Comparison of ENCODE assay signal across 19 cellular contexts in genomic region chr7:111011500-111011899, GRCh38.
A peak's percentile ranks its signal among the peaks of the same experiment; 100 is the strongest.
DNase-seq lines count a peak whose midpoint lies in the region; ATAC-seq and TF ChIP-seq lines count a peak whose summit lies in the region.
"Had no signal": no experiment of that assay in that cellular context is flagged by ENCODE, and none has a peak within 500 bp of the region (broad histone marks: within the 10 kb centered on the region; RNA-seq: fewer than 3 reads in every experiment).

No MANE protein-coding gene starts in this region.

- H3K4me3 Mint-ChIP-seq in CD8-positive, alpha-beta memory T cell, result peak overlapping the region; percentile 35 to 76 (median 47)
- peak overlapping the region; percentile 85 for H3K4me3 Mint-ChIP-seq in T-helper 2 cell treated with Interferon-gamma antibody and Interleukin-4, amounts not matched to agents 5 μg/mL and 100 μg/mL, for 36 hours
- H3K4me3 Mint-ChIP-seq in central memory CD8-positive, alpha-beta T cell, result peak overlapping the region; percentile 22
- H3K4me3 Mint-ChIP-seq: CD14-positive monocyte had no signal

- H3K9me3 Mint-ChIP-seq in CD8-positive, alpha-beta memory T cell, result no peaks in the 10 kb centered on the region
- H3K9me3 Mint-ChIP-seq in T-helper 2 cell treated with Interferon-gamma antibody and Interleukin-4, amounts not matched to agents 5 μg/mL and 100 μg/mL, for 36 hours, result no peaks in the 10 kb centered on the region
- H3K9me3 Mint-ChIP-seq in central memory CD8-positive, alpha-beta T cell, result no peaks in the 10 kb centered on the region
- H3K9me3 Mint-ChIP-seq: CD14-positive monocyte had no signal

- CTCF ChIA-PET in CD8-positive, alpha-beta memory T cell (lab: Charles Lee), result no interaction called here

- POLR2A ChIA-PET in CD8-positive, alpha-beta memory T cell (lab: Charles Lee), result interaction anchor here (0.5 kb wide), 1 partner anchor 80 kb away, joined by 5 read pairs; no protein-coding TSS in a partner anchor

- no peak for TF ChIP-seq POLR2A in lower leg skin (IDR thresholded peaks at IDR 0.05)

- no peaks in the 10 kb centered on the region for H3K36me3 Mint-ChIP-seq in CD8-positive, alpha-beta memory T cell
- peaks cover 1% of the 10 kb centered on the region for H3K36me3 Mint-ChIP-seq in T-helper 2 cell treated with Interferon-gamma antibody and Interleukin-4, amounts not matched to agents 5 μg/mL and 100 μg/mL, for 36 hours (ENCODE audit: low read depth)
- H3K36me3 Mint-ChIP-seq in central memory CD8-positive, alpha-beta T cell (ENCODE audit: insufficient read depth), result peaks cover 2% of the 10 kb centered on the region
- H3K36me3 Mint-ChIP-seq: CD14-positive monocyte had no signal

- H3K27me3 ChIP-seq in CD8-positive, alpha-beta memory T cell (ENCODE audit: insufficient read depth, low read length, poor library complexity, severe bottlenecking), result no peaks in the 10 kb centered on the region
- H3K27me3 ChIP-seq: left lung, upper lobe of left lung had no signal

- WGBS in lower leg skin, 2 donors, result 85 to 87% methylated on average over 3 of the region's 3 CpGs

- H3K4me3 ChIP-seq in CD8-positive, alpha-beta memory T cell (ENCODE audit: low read length), result no peak overlapping the region
- H3K4me3 ChIP-seq in lower leg skin (ENCODE audit: low read depth, poor library complexity, severe bottlenecking), result no peak overlapping the region
- H3K4me3 ChIP-seq: left lung, mucosa of descending colon, upper lobe of left lung had no signal

- H3K27ac ChIP-seq in CD8-positive, alpha-beta memory T cell (ENCODE audit: low read depth, low read length), result no peak overlapping the region
- H3K27ac ChIP-seq: left lung, upper lobe of left lung had no signal

- peaks cover 72% of the 10 kb centered on the region for H3K4me1 ChIP-seq in CD8-positive, alpha-beta memory T cell (ENCODE audit: insufficient read depth, low read length)

- no peaks in the 10 kb centered on the region for H3K27me3 Mint-ChIP-seq in CD8-positive, alpha-beta memory T cell
- no peaks in the 10 kb centered on the region for H3K27me3 Mint-ChIP-seq in T-helper 2 cell treated with Interferon-gamma antibody and Interleukin-4, amounts not matched to agents 5 μg/mL and 100 μg/mL, for 36 hours (ENCODE audit: low read depth)
- no peaks in the 10 kb centered on the region for H3K27me3 Mint-ChIP-seq in central memory CD8-positive, alpha-beta T cell

- no peak for ATAC-seq in central memory CD8-positive, alpha-beta T cell (replicated peaks; ENCODE audit: extremely low read depth, poor library complexity, severe bottlenecking)
- ATAC-seq: left lung, mucosa of descending colon, right cardiac atrium, SK-N-SH treated with all-trans-retinoic acid at 6 μM for 48 hours had no signal

- H3K4me1 Mint-ChIP-seq in CD8-positive, alpha-beta memory T cell, result peaks cover 40 to 63% (median 61%) of the 10 kb centered on the region in 3 donors
- H3K4me1 Mint-ChIP-seq in T-helper 2 cell treated with Interferon-gamma antibody and Interleukin-4, amounts not matched to agents 5 μg/mL and 100 μg/mL, for 36 hours (ENCODE audit: low read depth), result peaks cover 57% of the 10 kb centered on the region
- H3K4me1 Mint-ChIP-seq in central memory CD8-positive, alpha-beta T cell, result peaks cover 27% of the 10 kb centered on the region

- DNase-seq in activated CD4-positive, alpha-beta T cell treated with anti-CD3 and anti-CD28 coated beads for 48 hours, result peak; percentile 44
- DNase-seq in activated CD4-positive, alpha-beta T cell treated with anti-CD3 and anti-CD28 coated beads for 1 hour, result no peak
- DNase-seq in CD8-positive, alpha-beta memory T cell, result no peak
- peak; percentile 56 for DNase-seq in T-helper 2 cell treated with Interferon-gamma antibody and Interleukin-4, amounts not matched to agents 5 μg/mL and 100 μg/mL, for 36 hours (ENCODE audit: low spot score)
- DNase-seq in central memory CD8-positive, alpha-beta T cell (ENCODE audit: low spot score in 2 of 2), result no peak
- DNase-seq in lower leg skin (ENCODE audit: low spot score in 2 of 2) (no peak), hypothalamus (lab: John Stamatoyannopoulos, UW) (no peak), NCI-H1092 (lab: John Stamatoyannopoulos, UW) (no peak)
- DNase-seq: KG1; left lung; mucosa of descending colon; NCI-H1105 treated with DMSO at 0.1 percent for 48 hours; NCI-H82; right cardiac atrium; stimulated activated CD4-positive, alpha-beta T cell treated with anti-CD3 and anti-CD28 coated beads, Interleukin-4, amount 100 ng/mL, for 1 hour; stimulated activated CD8-positive, alpha-beta memory T cell treated with anti-CD3 and anti-CD28 coated beads, Interleukin-4, amount 100 ng/mL, for 48 hours; upper lobe of left lung had no signal

- no peaks in the 10 kb centered on the region for H3K9me3 ChIP-seq in CD8-positive, alpha-beta memory T cell (ENCODE audit: low read length)
- H3K9me3 ChIP-seq: left lung, mucosa of descending colon, upper lobe of left lung had no signal

- H3K36me3 ChIP-seq in CD8-positive, alpha-beta memory T cell (ENCODE audit: insufficient read depth, low read length), result no peaks in the 10 kb centered on the region
- H3K36me3 ChIP-seq: left lung, upper lobe of left lung had no signal

- no peak for TF ChIP-seq CTCF in lower leg skin (IDR thresholded peaks at IDR 0.05)

- H3K27ac Mint-ChIP-seq in CD8-positive, alpha-beta memory T cell, result peak overlapping the region in 7 of 8 donors; percentile 60 to 88 (median 80)
- H3K27ac Mint-ChIP-seq in T-helper 2 cell treated with Interferon-gamma antibody and Interleukin-4, amounts not matched to agents 5 μg/mL and 100 μg/mL, for 36 hours, result peak overlapping the region; percentile 92
- peak overlapping the region; percentile 37 for H3K27ac Mint-ChIP-seq in central memory CD8-positive, alpha-beta T cell (ENCODE audit: low read depth)
- H3K27ac Mint-ChIP-seq: CD14-positive monocyte had no signal

- intact Hi-C loops in lower leg skin (cut with DNase I; ENCODE audit: low total_unique reads), result no loop called here

Comparison
In these comparisons a context has a peak if more than half of its experiments do, and no peak if none do; other contexts are left out.
1. DNase-seq: peak in activated CD4-positive, alpha-beta T cell treated with anti-CD3 and anti-CD28 coated beads for 48 hours (single experiment) and T-helper 2 cell treated with Interferon-gamma antibody and Interleukin-4, amounts not matched to agents 5 μg/mL and 100 μg/mL, for 36 hours (single experiment); none in activated CD4-positive, alpha-beta T cell treated with anti-CD3 and anti-CD28 coated beads for 1 hour (single experiment), CD8-positive, alpha-beta memory T cell (0 of 5), central memory CD8-positive, alpha-beta T cell (0 of 2), lower leg skin (0 of 2), hypothalamus (0 of 51) and NCI-H1092 (single experiment).
2. H3K27ac Mint-ChIP-seq: peak in every context shown above with its lines; median percentile 92 in T-helper 2 cell treated with Interferon-gamma antibody and Interleukin-4, amounts not matched to agents 5 μg/mL and 100 μg/mL, for 36 hours; 80 in CD8-positive, alpha-beta memory T cell; 37 in central memory CD8-positive, alpha-beta T cell.
3. H3K4me3 Mint-ChIP-seq: peak in every context shown above with its lines; median percentile 85 in T-helper 2 cell treated with Interferon-gamma antibody and Interleukin-4, amounts not matched to agents 5 μg/mL and 100 μg/mL, for 36 hours; 47 in CD8-positive, alpha-beta memory T cell; 22 in central memory CD8-positive, alpha-beta T cell.